ENCODE assay signal across 16 cellular contexts in genomic region chr3:34077796-34078195, GRCh38.
DNase-seq lines count a peak whose midpoint lies in the region; ATAC-seq and TF ChIP-seq lines count a peak whose summit lies in the region.
"Had no signal": no experiment of that assay in that cellular context is flagged by ENCODE, and none has a peak within 500 bp of the region (broad histone marks: within the 10 kb centered on the region; RNA-seq: fewer than 3 reads in every experiment).

No MANE protein-coding gene starts in this region.

- H3K27me3 Mint-ChIP-seq in CD14-positive monocyte (ENCODE audit: low read depth in 3 of 3): peaks cover 0 to 3% (median 0%) of the 10 kb centered on the region in 3 donors
- H3K27me3 Mint-ChIP-seq: activated CD4-positive, alpha-beta T cell treated with anti-CD3 and anti-CD28 coated beads, Interleukin-2, amount 10 ng/mL, durations not matched to agents 7 days and 5 days had no signal

- H3K4me1 Mint-ChIP-seq in CD14-positive monocyte: no peaks in the 10 kb centered on the region
- H3K4me1 Mint-ChIP-seq: activated CD4-positive, alpha-beta T cell treated with anti-CD3 and anti-CD28 coated beads, Interleukin-2, amount 10 ng/mL, durations not matched to agents 7 days and 5 days had no signal

- no peaks in the 10 kb centered on the region for H3K36me3 Mint-ChIP-seq in CD14-positive monocyte

- ATAC-seq in GM18498 (IDR thresholded peaks at IDR 0.05; ENCODE audit: unreplicated experiment) (peak; percentile 71), GM21381 (IDR thresholded peaks at IDR 0.05; ENCODE audit: unreplicated experiment) (peak; percentile 68), HG03064 (IDR thresholded peaks at IDR 0.05; ENCODE audit: low read depth, unreplicated experiment) (peak; percentile 70)
- ATAC-seq: psoas muscle had no signal

- H3K9me3 Mint-ChIP-seq in CD14-positive monocyte: peaks cover 2 to 9% (median 5%) of the 10 kb centered on the region in 7 donors
- H3K9me3 Mint-ChIP-seq: activated CD4-positive, alpha-beta T cell treated with anti-CD3 and anti-CD28 coated beads, Interleukin-2, amount 10 ng/mL, durations not matched to agents 7 days and 5 days had no signal

- TF ChIP-seq CTCF in CD14-positive monocyte (IDR thresholded peaks at IDR 0.05): no peak

- no peak overlapping the region for H3K27ac Mint-ChIP-seq in CD14-positive monocyte
- H3K27ac Mint-ChIP-seq: activated CD4-positive, alpha-beta T cell treated with anti-CD3 and anti-CD28 coated beads, Interleukin-2, amount 10 ng/mL, durations not matched to agents 7 days and 5 days had no signal

- no peak overlapping the region for H3K4me3 Mint-ChIP-seq in CD14-positive monocyte
- H3K4me3 Mint-ChIP-seq: activated CD4-positive, alpha-beta T cell treated with anti-CD3 and anti-CD28 coated beads, Interleukin-2, amount 10 ng/mL, durations not matched to agents 7 days and 5 days had no signal

- intact Hi-C loops in CD14-positive monocyte (cut with micrococcal nuclease): no loop called here
- intact Hi-C loops in head of caudate nucleus (cut with DNase I): no loop called here

- DNase-seq in cerebellum (ENCODE audit: low spot score) (peak; percentile 70), CD14-positive monocyte (ENCODE audit: low spot score) (no peak), head of caudate nucleus (no peak), NCI-H2196 (lab: John Stamatoyannopoulos, UW; ENCODE audit: unreplicated experiment) (no peak), SKM-1 (lab: John Stamatoyannopoulos, UW; ENCODE audit: unreplicated experiment) (no peak)
- DNase-seq: activated CD4-positive, alpha-beta T cell treated with anti-CD3 and anti-CD28 coated beads, Interleukin-2, amount 10 ng/mL, durations not matched to agents 7 days and 5 days; activated naive CD4-positive, alpha-beta T cell; GDM1; H7; IMR-90; NCI-H187; psoas muscle; transverse colon had no signal
